Comparison of ENCODE assay signal across 21 cellular contexts in the genomic region with DNA sequence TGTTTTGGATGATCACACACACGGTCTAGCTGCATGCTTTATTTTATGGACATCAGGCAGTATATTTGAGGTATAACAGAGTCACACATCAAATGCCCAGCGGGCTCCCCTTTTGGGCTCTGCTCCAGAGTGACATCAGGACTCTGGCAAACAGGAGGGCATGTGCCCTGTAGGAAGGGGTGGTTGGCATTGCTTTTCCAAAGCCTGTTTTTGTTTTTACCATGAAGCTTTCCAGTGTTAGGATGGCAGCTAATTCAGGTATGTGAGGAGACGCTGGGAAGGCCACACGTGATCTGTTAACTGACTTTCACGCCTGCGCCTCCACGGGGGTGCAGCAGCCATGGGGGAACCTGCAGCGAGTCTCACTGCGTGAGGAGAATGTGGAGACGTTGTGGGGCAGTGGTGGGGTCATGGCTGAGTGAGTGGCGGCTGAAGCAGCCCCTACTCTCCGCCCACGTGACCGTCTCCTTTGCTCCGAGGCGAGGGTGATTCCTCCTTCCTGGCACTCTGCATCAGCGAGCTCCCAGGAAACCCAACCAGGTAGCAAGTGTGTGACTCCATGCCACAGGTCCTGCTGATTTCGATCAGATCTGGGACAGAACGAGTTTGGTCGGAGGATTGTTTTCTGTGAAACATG. TPM values are rescaled to one million over a fixed set of nuclear protein-coding genes. Genes with fewer than 3 reads are reported as not detected.
DNase-seq lines count a peak whose midpoint lies in the region; ATAC-seq and TF ChIP-seq lines count a peak whose summit lies in the region.
"Had no signal": no experiment of that assay in that cellular context is flagged by ENCODE, and none has a peak within 500 bp of the region (broad histone marks: within the 10 kb centered on the region; RNA-seq: fewer than 3 reads in every experiment).

No MANE protein-coding gene starts in this region.

- peak overlapping the region; percentile 20 for H3K27ac Mint-ChIP-seq in activated CD8-positive, alpha-beta T cell treated with anti-CD3 and anti-CD28 coated beads, Interleukin-2, amount 10 ng/mL, durations not matched to agents 7 days and 5 days
- H3K27ac Mint-ChIP-seq in activated CD8-positive, alpha-beta T cell treated with anti-CD3 and anti-CD28 coated beads for 36 hours = no peak overlapping the region
- H3K27ac Mint-ChIP-seq in nephron progenitor cell = peak overlapping the region; percentile 97
- H3K27ac Mint-ChIP-seq in stimulated activated naive B cell treated with anti-CD40 and anti-IgM and Interleukin-4, amounts not matched to agents 10 μg/mL and 1 μg/mL and 100 μg/mL, for 72 hours = peak overlapping the region; percentile 59
- H3K27ac Mint-ChIP-seq: IgD-negative memory B cell had no signal

- no peak for DNase-seq in activated CD8-positive, alpha-beta T cell treated with anti-CD3 and anti-CD28 coated beads, Interleukin-2, amount 10 ng/mL, durations not matched to agents 7 days and 5 days
- no peak for DNase-seq in activated CD8-positive, alpha-beta T cell treated with anti-CD3 and anti-CD28 coated beads for 36 hours
- peak; percentile 71 for DNase-seq in cerebellar cortex (ENCODE audit: low spot score)
- DNase-seq in nephron progenitor cell = no peak
- no peak for DNase-seq in stimulated activated naive B cell treated with anti-CD40 and anti-IgM and Interleukin-4, amounts not matched to agents 10 μg/mL and 1 μg/mL and 100 μg/mL, for 72 hours
- DNase-seq in T-helper 1 cell = no peak
- no peak for DNase-seq in AG20443 (ENCODE audit: low spot score)
- DNase-seq: 8988T; AML-193; Calu3; CD8-positive, alpha-beta memory T cell; DMS153; Karpas-422; NCI-H1694; NCI-H2081 treated with DMSO at 0.1 percent for 48 hours; NCI-H2171 treated with DMSO at 0.1 percent for 48 hours; NCI-H446; NCI-H526; OCI-M1 had no signal

- CTCF ChIA-PET in activated CD8-positive, alpha-beta T cell treated with anti-CD3 and anti-CD28 coated beads, Interleukin-2, amount 10 ng/mL, durations not matched to agents 7 days and 5 days (lab: Charles Lee) = no interaction called here
- CTCF ChIA-PET in activated CD8-positive, alpha-beta T cell treated with anti-CD3 and anti-CD28 coated beads for 36 hours (lab: Charles Lee) = interaction anchor here (1.2 kb wide), 1 partner anchor 16 kb away, joined by 3 read pairs; no protein-coding TSS in a partner anchor

- no peak for ATAC-seq in activated CD8-positive, alpha-beta T cell treated with anti-CD3 and anti-CD28 coated beads, Interleukin-2, amount 10 ng/mL, durations not matched to agents 7 days and 5 days
- ATAC-seq in activated CD8-positive, alpha-beta T cell treated with anti-CD3 and anti-CD28 coated beads for 36 hours = no peak
- ATAC-seq in stimulated activated naive B cell treated with anti-CD40 and anti-IgM and Interleukin-4, amounts not matched to agents 10 μg/mL and 1 μg/mL and 100 μg/mL, for 72 hours (replicated peaks) = no peak
- no peak for ATAC-seq in GM18517 (IDR thresholded peaks at IDR 0.05; ENCODE audit: unreplicated experiment)

- H3K4me1 Mint-ChIP-seq in activated CD8-positive, alpha-beta T cell treated with anti-CD3 and anti-CD28 coated beads, Interleukin-2, amount 10 ng/mL, durations not matched to agents 7 days and 5 days (ENCODE audit: low read depth) = peaks cover 7% of the 10 kb centered on the region
- H3K4me1 Mint-ChIP-seq in activated CD8-positive, alpha-beta T cell treated with anti-CD3 and anti-CD28 coated beads for 36 hours (ENCODE audit: low read depth) = no peaks in the 10 kb centered on the region
- H3K4me1 Mint-ChIP-seq in nephron progenitor cell = peaks cover 16% of the 10 kb centered on the region
- no peaks in the 10 kb centered on the region for H3K4me1 Mint-ChIP-seq in stimulated activated naive B cell treated with anti-CD40 and anti-IgM and Interleukin-4, amounts not matched to agents 10 μg/mL and 1 μg/mL and 100 μg/mL, for 72 hours
- H3K4me1 Mint-ChIP-seq: CD8-positive, alpha-beta memory T cell; IgD-negative memory B cell had no signal

- H3K9me3 Mint-ChIP-seq in activated CD8-positive, alpha-beta T cell treated with anti-CD3 and anti-CD28 coated beads, Interleukin-2, amount 10 ng/mL, durations not matched to agents 7 days and 5 days (ENCODE audit: insufficient read depth) = no peaks in the 10 kb centered on the region
- H3K9me3 Mint-ChIP-seq in activated CD8-positive, alpha-beta T cell treated with anti-CD3 and anti-CD28 coated beads for 36 hours = no peaks in the 10 kb centered on the region
- no peaks in the 10 kb centered on the region for H3K9me3 Mint-ChIP-seq in nephron progenitor cell
- H3K9me3 Mint-ChIP-seq in stimulated activated naive B cell treated with anti-CD40 and anti-IgM and Interleukin-4, amounts not matched to agents 10 μg/mL and 1 μg/mL and 100 μg/mL, for 72 hours = no peaks in the 10 kb centered on the region
- H3K9me3 Mint-ChIP-seq: CD8-positive, alpha-beta memory T cell; IgD-negative memory B cell had no signal

- H3K27me3 Mint-ChIP-seq in activated CD8-positive, alpha-beta T cell treated with anti-CD3 and anti-CD28 coated beads, Interleukin-2, amount 10 ng/mL, durations not matched to agents 7 days and 5 days (ENCODE audit: low read depth) = no peaks in the 10 kb centered on the region
- H3K27me3 Mint-ChIP-seq in activated CD8-positive, alpha-beta T cell treated with anti-CD3 and anti-CD28 coated beads for 36 hours = no peaks in the 10 kb centered on the region
- no peaks in the 10 kb centered on the region for H3K27me3 Mint-ChIP-seq in nephron progenitor cell (ENCODE audit: low read depth, poor library complexity)
- H3K27me3 Mint-ChIP-seq in stimulated activated naive B cell treated with anti-CD40 and anti-IgM and Interleukin-4, amounts not matched to agents 10 μg/mL and 1 μg/mL and 100 μg/mL, for 72 hours = no peaks in the 10 kb centered on the region
- H3K27me3 Mint-ChIP-seq: CD8-positive, alpha-beta memory T cell; IgD-negative memory B cell had no signal

- peaks cover 64% of the 10 kb centered on the region for H3K36me3 Mint-ChIP-seq in activated CD8-positive, alpha-beta T cell treated with anti-CD3 and anti-CD28 coated beads, Interleukin-2, amount 10 ng/mL, durations not matched to agents 7 days and 5 days (ENCODE audit: low read depth)
- peaks cover 42% of the 10 kb centered on the region for H3K36me3 Mint-ChIP-seq in activated CD8-positive, alpha-beta T cell treated with anti-CD3 and anti-CD28 coated beads for 36 hours (ENCODE audit: low read depth)
- peaks cover 83% of the 10 kb centered on the region for H3K36me3 Mint-ChIP-seq in nephron progenitor cell (ENCODE audit: low read depth)
- H3K36me3 Mint-ChIP-seq in stimulated activated naive B cell treated with anti-CD40 and anti-IgM and Interleukin-4, amounts not matched to agents 10 μg/mL and 1 μg/mL and 100 μg/mL, for 72 hours = peaks cover 42 to 69% of the 10 kb centered on the region in 2 donors

- POLR2A ChIA-PET in activated CD8-positive, alpha-beta T cell treated with anti-CD3 and anti-CD28 coated beads, Interleukin-2, amount 10 ng/mL, durations not matched to agents 7 days and 5 days (lab: Charles Lee) = no interaction called here
- POLR2A ChIA-PET in activated CD8-positive, alpha-beta T cell treated with anti-CD3 and anti-CD28 coated beads for 36 hours (lab: Charles Lee) = no interaction called here

- no peak for TF ChIP-seq CTCF in activated CD8-positive, alpha-beta T cell treated with anti-CD3 and anti-CD28 coated beads for 36 hours (IDR thresholded peaks at IDR 0.05)
- TF ChIP-seq CTCF in nephron progenitor cell (IDR thresholded peaks at IDR 0.05) = no peak

- no peak overlapping the region for H3K4me3 Mint-ChIP-seq in activated CD8-positive, alpha-beta T cell treated with anti-CD3 and anti-CD28 coated beads, Interleukin-2, amount 10 ng/mL, durations not matched to agents 7 days and 5 days
- no peak overlapping the region for H3K4me3 Mint-ChIP-seq in activated CD8-positive, alpha-beta T cell treated with anti-CD3 and anti-CD28 coated beads for 36 hours
- no peak overlapping the region for H3K4me3 Mint-ChIP-seq in nephron progenitor cell
- no peak overlapping the region for H3K4me3 Mint-ChIP-seq in stimulated activated naive B cell treated with anti-CD40 and anti-IgM and Interleukin-4, amounts not matched to agents 10 μg/mL and 1 μg/mL and 100 μg/mL, for 72 hours
- H3K4me3 Mint-ChIP-seq: IgD-negative memory B cell had no signal

- intact Hi-C loops in activated CD8-positive, alpha-beta T cell treated with anti-CD3 and anti-CD28 coated beads for 36 hours (cut with micrococcal nuclease) = no loop called here

RNA-seq across cellular contexts. Expression of a gene that starts 44.1 kb away (rescaled TPM):
- 10 to 100 TPM; 15.0 to 16.9 TPM for total RNA-seq in activated CD8-positive, alpha-beta T cell treated with anti-CD3 and anti-CD28 coated beads, Interleukin-2, amount 10 ng/mL, durations not matched to agents 7 days and 5 days
- 10 to 100 TPM in 1 of 2 experiments, 1 to 10 TPM in 1; 9.7 to 10.4 TPM for total RNA-seq in activated CD8-positive, alpha-beta T cell treated with anti-CD3 and anti-CD28 coated beads for 36 hours
